14 cellular contexts compared by ENCODE assay signal in genomic region chrX:16160729-16161128, GRCh38. TPM values are rescaled to one million over a fixed set of nuclear protein-coding genes. Genes with fewer than 3 reads are reported as not detected.
DNase-seq lines count a peak whose midpoint lies in the region; ATAC-seq, FAIRE-seq and TF ChIP-seq lines count a peak whose summit lies in the region.
"Had no signal": no experiment of that assay in that cellular context is flagged by ENCODE, and none has a peak within 500 bp of the region (broad histone marks: within the 10 kb centered on the region; RNA-seq: fewer than 3 reads in every experiment).

No MANE protein-coding gene starts in this region.

- no TSS peak for BruUV-seq in GM12878 (replicated peaks; lab: Mats Ljungman, UMichigan)

- no peaks in the 10 kb centered on the region for H3K79me2 ChIP-seq in GM12878 (ENCODE audit: control insufficient read depth, insufficient read depth, low read length)

- H3K27ac ChIP-seq in GM12878 (ENCODE audit: control insufficient read depth, insufficient read depth), result no peak overlapping the region
- H3K27ac ChIP-seq: gastrocnemius medialis, KMS-11 had no signal

- H3K4me1 ChIP-seq in GM12878 (ENCODE audit: control insufficient read depth, insufficient read depth, low read length), result no peaks in the 10 kb centered on the region
- H3K4me1 ChIP-seq: gastrocnemius medialis, sigmoid colon had no signal

- WGBS in GM12878 (ENCODE audit: insufficient coverage, insufficient replicate concordance, low lambda C conversion rate, missing lambda C conversion rate), result 25% methylated on average over 3 of the region's 3 CpGs

- H3K36me3 ChIP-seq in GM12878 (ENCODE audit: control insufficient read depth in 2 of 2, insufficient read depth in 2 of 2, low read length in 1 of 2), result no peaks in the 10 kb centered on the region
- H3K36me3 ChIP-seq: gastrocnemius medialis, sigmoid colon had no signal

- SMC1A ChIA-PET in GM12878 (lab: Charles Lee; ENCODE audit: uncharacterized antibody, unreplicated experiment), result no interaction called here

- RAD21 ChIA-PET in GM12878 (lab: Charles Lee; ENCODE audit: unreplicated experiment), result no interaction called here

- TF ChIP-seq RAD21 in GM12878 (IDR thresholded peaks at IDR 0.05; ENCODE audit: insufficient read depth, low read depth, low read length), result no peak

- TF ChIP-seq POLR2A in GM12878 (IDR thresholded peaks at IDR 0.05; ENCODE audit: low read depth, low read length), result no peak

- POLR2A ChIA-PET in GM12878 (lab: Charles Lee), result no interaction called here

- CTCF ChIA-PET in GM12878 (lab: Yijun Ruan, JAX), result interaction anchor here (0.7 kb wide), 1 partner anchor 51 kb away, joined by 3 read pairs; no protein-coding TSS in a partner anchor

- no peak overlapping the region for H3K4me2 ChIP-seq in GM12878 (ENCODE audit: control insufficient read depth, insufficient read depth)
- H3K4me2 ChIP-seq: KMS-11 had no signal

- H3K9me3 ChIP-seq in GM12878 (replicated peaks; ENCODE audit: control insufficient read depth, insufficient read depth, low read length), result no peaks in the 10 kb centered on the region
- H3K9me3 ChIP-seq: gastrocnemius medialis, sigmoid colon had no signal

- peak; percentile 89 for DNase-seq in AG10803 (ENCODE audit: low read depth)
- DNase-seq in HTR-8/SVneo (ENCODE audit: insufficient read length, low spot score), result peak; percentile 85
- DNase-seq in GM12878 (ENCODE audit: low read depth, low spot score), result no peak
- peak; percentile 90 for DNase-seq in islet precursor cell
- no peak for DNase-seq in activated naive CD4-positive, alpha-beta T cell treated with anti-CD3 and anti-CD28 coated beads, Interleukin-2, amount 50 U/mL, for 16 hours
- no peak for DNase-seq in Right ventricle myocardium inferior (ENCODE audit: missing footprints)
- DNase-seq: gastrocnemius medialis, sigmoid colon had no signal

- no peaks in the 10 kb centered on the region; a peak in 1 of 4 replicates for H3K27me3 ChIP-seq in GM12878 (replicated peaks in 1 of 2; ENCODE audit: control insufficient read depth in 2 of 2, insufficient read depth in 2 of 2, low read length in 1 of 2)
- H3K27me3 ChIP-seq: sigmoid colon had no signal

- TF ChIP-seq CTCF in AG10803 (conservative IDR thresholded peaks at IDR 0.05; ENCODE audit: low read length) (no peak), GM12878 (IDR thresholded peaks at IDR 0.05 in 2 of 3, conservative IDR thresholded peaks at IDR 0.05 in 1 of 3; ENCODE audit: control insufficient read depth in 2 of 3, extremely low read depth in 1 of 3, insufficient read depth in 1 of 3, low read depth in 3 of 3, low read length in 3 of 3) (no peak)

- FAIRE-seq in HTR-8/SVneo (lab: Jason Lieb, UNC) (peak; percentile 84), GM12878 (lab: Jason Lieb, UNC) (no peak)

- ATAC-seq in GM12878 (no peak), GM19397 (IDR thresholded peaks at IDR 0.05; ENCODE audit: unreplicated experiment) (no peak), GM21737 (IDR thresholded peaks at IDR 0.05; ENCODE audit: unreplicated experiment) (no peak), Right ventricle myocardium inferior (no peak)
- ATAC-seq: gastrocnemius medialis had no signal

- intact Hi-C loops in GM12878 (cut with micrococcal nuclease; ENCODE audit: unreplicated experiment) (no loop called here), Right ventricle myocardium inferior (cut with DNase I) (no loop called here)

- H3K4me3 ChIP-seq in AG10803 (ENCODE audit: low read length) (no peak overlapping the region), GM12878 (no peak overlapping the region)
- H3K4me3 ChIP-seq: gastrocnemius medialis, sigmoid colon had no signal

- H4K20me1 ChIP-seq in GM12878 (ENCODE audit: control insufficient read depth, insufficient read depth), result no peaks in the 10 kb centered on the region

- no peak overlapping the region for H3K9ac ChIP-seq in GM12878 (ENCODE audit: control insufficient read depth, insufficient read depth, low read length)
- H3K9ac ChIP-seq: KMS-11 had no signal

- in situ Hi-C loops in GM12878 (cut with MboI), result no loop called here

- no peak overlapping the region for H2AFZ ChIP-seq in GM12878 (ENCODE audit: control insufficient read depth, low read depth, low read length)

- TF ChIP-seq EP300 in GM12878 (IDR thresholded peaks at IDR 0.05; ENCODE audit: borderline replicate concordance in 1 of 2, control insufficient read depth in 1 of 2, low read depth in 2 of 2, low read length in 2 of 2), result no peak

TF ChIP-seq in GM12878, 131 proteins besides CTCF, POLR2A, EP300 and RAD21:
- TF ChIP-seq PBX3 (IDR thresholded peaks at IDR 0.05; ENCODE audit: insufficient replicate concordance, low read depth, low read length), result peak; percentile 4
- TF ChIP-seq NFYA (IDR thresholded peaks at IDR 0.05; ENCODE audit: borderline replicate concordance, low read depth, low read length), result no peak
- no peak for TF ChIP-seq ZNF622 (IDR thresholded peaks at IDR 0.05)

RNA-seq across cellular contexts. Expression of gene MAGEB17, which starts 6.6 kb away (rescaled TPM):
- not detected in 2 replicates for total RNA-seq in GM12878 (2013; cell fraction: nucleolus; rRNA removed)
- not detected in 2 replicates for total RNA-seq in GM12878 (2014; rRNA removed)
- not detected in 2 replicates for total RNA-seq in GM12878 (2014; rRNA removed; fragmentation: Illumina TruSeq; extraction: Trizol)
- total RNA-seq in GM12878 (2021), result 0.21 TPM in 1 of 2 replicates, not detected in the other
- not detected for polyA plus RNA-seq in GM12878 (2011; ENCODE audit: low read depth)
- 0.05 and 0.10 TPM in 2 replicates for polyA plus RNA-seq in GM12878 (2011; rRNA removed)
- polyA plus RNA-seq in GM12878 (2011; cell fraction: cytosol; rRNA removed), result 0.12 and 0.25 TPM in 2 replicates
- polyA plus RNA-seq in GM12878 (2011; cell fraction: nucleus; rRNA removed), result 0.32 and 0.57 TPM in 2 replicates
- polyA plus RNA-seq in GM12878 (2012), result not detected in 2 replicates
- polyA plus RNA-seq in GM12878 (2014; fragmentation: Illumina TruSeq; extraction: Trizol), result not detected in 2 replicates
- not detected for polyA plus RNA-seq in GM12878 (2014; fragmentation: Nextera tagmentation; extraction: Ambion mirVana)
- polyA plus RNA-seq in GM12878 (2014; rRNA removed), result not detected in 2 replicates
- not detected for polyA plus RNA-seq in GM12878 (2016; fragmentation: Nextera tagmentation; extraction: Ambion mirVana)
- 0.15 TPM in 1 of 2 replicates, not detected in the other for polyA minus RNA-seq in GM12878 (2011; rRNA and poly(A)+ RNA removed)
- polyA minus RNA-seq in GM12878 (2011; cell fraction: cytosol; rRNA and poly(A)+ RNA removed), result not detected in 2 replicates
- not detected in 2 replicates for polyA minus RNA-seq in GM12878 (2011; cell fraction: nucleus; rRNA and poly(A)+ RNA removed)
- not detected for total RNA-seq in Right ventricle myocardium inferior
- total RNA-seq: gastrocnemius medialis; mucosa of gallbladder; NCI-H460; T-helper 1 cell treated with Interleukin-12 subunit alpha and Interleukin-12 subunit beta and Interleukin-4 antibody, amounts not matched to agents 30 ng/mL and 1 ng/mL, for 36 hours had no signal

RNA-seq across cellular contexts. Expression of gene GRPR, which starts 37.4 kb away (rescaled TPM):
- total RNA-seq in GM12878 (2013; cell fraction: nucleolus; rRNA removed), result 0.25 and 0.49 TPM in 2 replicates
- 0.16 and 0.17 TPM in 2 replicates for total RNA-seq in GM12878 (2014; rRNA removed)
- 0.32 and 0.54 TPM in 2 replicates for total RNA-seq in GM12878 (2014; rRNA removed; fragmentation: Illumina TruSeq; extraction: Trizol)
- 0.10 and 0.51 TPM in 2 replicates for total RNA-seq in GM12878 (2021)
- polyA plus RNA-seq in GM12878 (2011; ENCODE audit: low read depth), result not detected
- polyA plus RNA-seq in GM12878 (2011; rRNA removed), result 2.8 and 3.7 TPM in 2 replicates
- 4.8 and 5.3 TPM in 2 replicates for polyA plus RNA-seq in GM12878 (2011; cell fraction: cytosol; rRNA removed)
- polyA plus RNA-seq in GM12878 (2011; cell fraction: nucleus; rRNA removed), result 5.2 TPM in 2 replicates
- 0.15 and 0.23 TPM in 2 replicates for polyA plus RNA-seq in GM12878 (2012)
- polyA plus RNA-seq in GM12878 (2014; fragmentation: Illumina TruSeq; extraction: Trizol), result 0.82 and 1.1 TPM in 2 replicates
- polyA plus RNA-seq in GM12878 (2014; fragmentation: Nextera tagmentation; extraction: Ambion mirVana), result under 1 TPM in 1 of 2 experiments, not detected in 1; 0.21 TPM
- 0.48 and 0.55 TPM in 2 replicates for polyA plus RNA-seq in GM12878 (2014; rRNA removed)
- polyA plus RNA-seq in GM12878 (2016; fragmentation: Nextera tagmentation; extraction: Ambion mirVana), result under 1 TPM; 0.14 to 0.21 TPM
- 7.7 and 8.0 TPM in 2 replicates for polyA minus RNA-seq in GM12878 (2011; rRNA and poly(A)+ RNA removed)
- 2.0 and 3.2 TPM in 2 replicates for polyA minus RNA-seq in GM12878 (2011; cell fraction: cytosol; rRNA and poly(A)+ RNA removed)
- 5.6 and 9.0 TPM in 2 replicates for polyA minus RNA-seq in GM12878 (2011; cell fraction: nucleus; rRNA and poly(A)+ RNA removed)
- total RNA-seq in Right ventricle myocardium inferior, result 0.19 TPM
- total RNA-seq: gastrocnemius medialis; mucosa of gallbladder; NCI-H460; T-helper 1 cell treated with Interleukin-12 subunit alpha and Interleukin-12 subunit beta and Interleukin-4 antibody, amounts not matched to agents 30 ng/mL and 1 ng/mL, for 36 hours had no signal

Comparison
In these comparisons a context has a peak if more than half of its experiments do, and no peak if none do; other contexts are left out.
1. DNase-seq: peak in AG10803 (single experiment), HTR-8/SVneo (single experiment) and islet precursor cell (single experiment); none in GM12878 (single experiment), activated naive CD4-positive, alpha-beta T cell treated with anti-CD3 and anti-CD28 coated beads, Interleukin-2, amount 50 U/mL, for 16 hours (single experiment) and Right ventricle myocardium inferior (single experiment).